In the genomic region with DNA sequence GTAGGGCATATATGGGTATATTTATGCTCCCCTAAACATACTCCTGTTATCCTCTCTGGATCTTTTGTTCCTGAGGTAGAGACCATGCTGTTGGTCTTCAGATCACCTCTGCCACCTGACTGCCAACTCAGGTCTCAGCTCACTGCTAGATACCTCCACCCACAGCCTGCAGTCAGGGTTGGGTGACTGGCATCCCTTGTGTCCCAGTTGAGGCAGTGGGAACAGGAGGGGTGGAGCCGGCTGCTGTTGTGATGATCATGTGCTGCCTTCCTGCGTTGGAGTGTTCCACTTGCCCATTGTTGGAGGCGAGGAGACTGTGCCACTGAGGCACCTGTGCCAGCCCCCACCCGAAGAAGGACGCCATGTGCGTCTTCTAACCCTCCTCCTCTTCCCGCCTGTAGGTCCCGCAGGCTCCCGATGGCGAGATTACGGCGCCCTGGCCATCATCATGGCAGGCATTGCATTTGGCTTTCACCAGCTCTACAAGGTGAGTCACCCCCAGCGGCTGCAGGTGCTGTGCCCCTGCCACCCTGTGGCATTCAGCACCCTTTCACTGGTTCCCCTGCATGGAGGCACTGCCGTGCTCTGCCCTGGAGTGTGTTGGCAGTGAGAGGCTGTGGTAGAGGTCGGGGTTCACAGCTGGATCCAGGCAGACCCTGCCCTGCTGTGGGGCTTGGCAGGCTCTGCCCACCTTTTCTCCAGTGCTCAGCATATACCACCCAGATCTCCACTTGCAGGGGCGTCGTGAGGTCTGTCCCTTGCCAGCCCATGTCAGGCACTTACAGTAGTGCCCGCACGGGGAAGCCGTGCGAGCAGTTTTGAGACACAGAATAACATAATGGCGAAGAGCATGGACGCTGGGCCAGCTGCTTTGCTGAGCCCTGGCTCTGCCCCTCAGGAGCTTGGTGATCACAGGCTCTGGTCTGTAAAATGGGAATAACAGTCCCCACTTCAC, we compare ENCODE assay signal across 1 cellular context.
TF ChIP-seq lines count a peak whose summit lies in the region.

No MANE protein-coding gene starts in this region.

TF ChIP-seq in H1, 55 proteins besides CTCF, POLR2A, EP300 and RAD21:
- no peak for TF ChIP-seq FOSL1 (IDR thresholded peaks at IDR 0.05; ENCODE audit: insufficient read depth, low read depth, low read length)
- TF ChIP-seq JUND (IDR thresholded peaks at IDR 0.05; ENCODE audit: low read length) = no peak
- TF ChIP-seq SIRT6 (IDR thresholded peaks at IDR 0.05; ENCODE audit: low read length) = no peak
- TF ChIP-seq SAP30 (IDR thresholded peaks at IDR 0.05; ENCODE audit: insufficient read depth, insufficient replicate concordance, low read length) = no peak
- no peak for TF ChIP-seq CBX8 (IDR thresholded peaks at IDR 0.05; ENCODE audit: borderline replicate concordance, low read depth, low read length)
- TF ChIP-seq, protein P1, sequence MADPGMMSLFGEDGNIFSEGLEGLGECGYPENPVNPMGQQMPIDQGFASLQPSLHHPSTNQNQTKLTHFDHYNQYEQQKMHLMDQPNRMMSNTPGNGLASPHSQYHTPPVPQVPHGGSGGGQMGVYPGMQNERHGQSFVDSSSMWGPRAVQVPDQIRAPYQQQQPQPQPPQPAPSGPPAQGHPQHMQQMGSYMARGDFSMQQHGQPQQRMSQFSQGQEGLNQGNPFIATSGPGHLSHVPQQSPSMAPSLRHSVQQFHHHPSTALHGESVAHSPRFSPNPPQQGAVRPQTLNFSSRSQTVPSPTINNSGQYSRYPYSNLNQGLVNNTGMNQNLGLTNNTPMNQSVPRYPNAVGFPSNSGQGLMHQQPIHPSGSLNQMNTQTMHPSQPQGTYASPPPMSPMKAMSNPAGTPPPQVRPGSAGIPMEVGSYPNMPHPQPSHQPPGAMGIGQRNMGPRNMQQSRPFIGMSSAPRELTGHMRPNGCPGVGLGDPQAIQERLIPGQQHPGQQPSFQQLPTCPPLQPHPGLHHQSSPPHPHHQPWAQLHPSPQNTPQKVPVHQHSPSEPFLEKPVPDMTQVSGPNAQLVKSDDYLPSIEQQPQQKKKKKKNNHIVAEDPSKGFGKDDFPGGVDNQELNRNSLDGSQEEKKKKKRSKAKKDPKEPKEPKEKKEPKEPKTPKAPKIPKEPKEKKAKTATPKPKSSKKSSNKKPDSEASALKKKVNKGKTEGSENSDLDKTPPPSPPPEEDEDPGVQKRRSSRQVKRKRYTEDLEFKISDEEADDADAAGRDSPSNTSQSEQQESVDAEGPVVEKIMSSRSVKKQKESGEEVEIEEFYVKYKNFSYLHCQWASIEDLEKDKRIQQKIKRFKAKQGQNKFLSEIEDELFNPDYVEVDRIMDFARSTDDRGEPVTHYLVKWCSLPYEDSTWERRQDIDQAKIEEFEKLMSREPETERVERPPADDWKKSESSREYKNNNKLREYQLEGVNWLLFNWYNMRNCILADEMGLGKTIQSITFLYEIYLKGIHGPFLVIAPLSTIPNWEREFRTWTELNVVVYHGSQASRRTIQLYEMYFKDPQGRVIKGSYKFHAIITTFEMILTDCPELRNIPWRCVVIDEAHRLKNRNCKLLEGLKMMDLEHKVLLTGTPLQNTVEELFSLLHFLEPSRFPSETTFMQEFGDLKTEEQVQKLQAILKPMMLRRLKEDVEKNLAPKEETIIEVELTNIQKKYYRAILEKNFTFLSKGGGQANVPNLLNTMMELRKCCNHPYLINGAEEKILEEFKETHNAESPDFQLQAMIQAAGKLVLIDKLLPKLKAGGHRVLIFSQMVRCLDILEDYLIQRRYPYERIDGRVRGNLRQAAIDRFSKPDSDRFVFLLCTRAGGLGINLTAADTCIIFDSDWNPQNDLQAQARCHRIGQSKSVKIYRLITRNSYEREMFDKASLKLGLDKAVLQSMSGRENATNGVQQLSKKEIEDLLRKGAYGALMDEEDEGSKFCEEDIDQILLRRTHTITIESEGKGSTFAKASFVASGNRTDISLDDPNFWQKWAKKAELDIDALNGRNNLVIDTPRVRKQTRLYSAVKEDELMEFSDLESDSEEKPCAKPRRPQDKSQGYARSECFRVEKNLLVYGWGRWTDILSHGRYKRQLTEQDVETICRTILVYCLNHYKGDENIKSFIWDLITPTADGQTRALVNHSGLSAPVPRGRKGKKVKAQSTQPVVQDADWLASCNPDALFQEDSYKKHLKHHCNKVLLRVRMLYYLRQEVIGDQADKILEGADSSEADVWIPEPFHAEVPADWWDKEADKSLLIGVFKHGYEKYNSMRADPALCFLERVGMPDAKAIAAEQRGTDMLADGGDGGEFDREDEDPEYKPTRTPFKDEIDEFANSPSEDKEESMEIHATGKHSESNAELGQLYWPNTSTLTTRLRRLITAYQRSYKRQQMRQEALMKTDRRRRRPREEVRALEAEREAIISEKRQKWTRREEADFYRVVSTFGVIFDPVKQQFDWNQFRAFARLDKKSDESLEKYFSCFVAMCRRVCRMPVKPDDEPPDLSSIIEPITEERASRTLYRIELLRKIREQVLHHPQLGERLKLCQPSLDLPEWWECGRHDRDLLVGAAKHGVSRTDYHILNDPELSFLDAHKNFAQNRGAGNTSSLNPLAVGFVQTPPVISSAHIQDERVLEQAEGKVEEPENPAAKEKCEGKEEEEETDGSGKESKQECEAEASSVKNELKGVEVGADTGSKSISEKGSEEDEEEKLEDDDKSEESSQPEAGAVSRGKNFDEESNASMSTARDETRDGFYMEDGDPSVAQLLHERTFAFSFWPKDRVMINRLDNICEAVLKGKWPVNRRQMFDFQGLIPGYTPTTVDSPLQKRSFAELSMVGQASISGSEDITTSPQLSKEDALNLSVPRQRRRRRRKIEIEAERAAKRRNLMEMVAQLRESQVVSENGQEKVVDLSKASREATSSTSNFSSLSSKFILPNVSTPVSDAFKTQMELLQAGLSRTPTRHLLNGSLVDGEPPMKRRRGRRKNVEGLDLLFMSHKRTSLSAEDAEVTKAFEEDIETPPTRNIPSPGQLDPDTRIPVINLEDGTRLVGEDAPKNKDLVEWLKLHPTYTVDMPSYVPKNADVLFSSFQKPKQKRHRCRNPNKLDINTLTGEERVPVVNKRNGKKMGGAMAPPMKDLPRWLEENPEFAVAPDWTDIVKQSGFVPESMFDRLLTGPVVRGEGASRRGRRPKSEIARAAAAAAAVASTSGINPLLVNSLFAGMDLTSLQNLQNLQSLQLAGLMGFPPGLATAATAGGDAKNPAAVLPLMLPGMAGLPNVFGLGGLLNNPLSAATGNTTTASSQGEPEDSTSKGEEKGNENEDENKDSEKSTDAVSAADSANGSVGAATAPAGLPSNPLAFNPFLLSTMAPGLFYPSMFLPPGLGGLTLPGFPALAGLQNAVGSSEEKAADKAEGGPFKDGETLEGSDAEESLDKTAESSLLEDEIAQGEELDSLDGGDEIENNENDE (IDR thresholded peaks at IDR 0.05; ENCODE audit: insufficient replicate concordance, low read length) = no peak
- no peak for TF ChIP-seq NANOG (IDR thresholded peaks at IDR 0.05; ENCODE audit: insufficient read depth, low read depth, low read length, poor library complexity, severe bottlenecking)
- no peak for TF ChIP-seq RXRA (IDR thresholded peaks at IDR 0.05; ENCODE audit: insufficient read depth, low read depth, low read length)
- no peak for TF ChIP-seq CBX5 (IDR thresholded peaks at IDR 0.05; ENCODE audit: low read depth, low read length)
- no peak for TF ChIP-seq YY1 (IDR thresholded peaks at IDR 0.05; ENCODE audit: low read depth, low read length)
- TF ChIP-seq, protein P2, sequence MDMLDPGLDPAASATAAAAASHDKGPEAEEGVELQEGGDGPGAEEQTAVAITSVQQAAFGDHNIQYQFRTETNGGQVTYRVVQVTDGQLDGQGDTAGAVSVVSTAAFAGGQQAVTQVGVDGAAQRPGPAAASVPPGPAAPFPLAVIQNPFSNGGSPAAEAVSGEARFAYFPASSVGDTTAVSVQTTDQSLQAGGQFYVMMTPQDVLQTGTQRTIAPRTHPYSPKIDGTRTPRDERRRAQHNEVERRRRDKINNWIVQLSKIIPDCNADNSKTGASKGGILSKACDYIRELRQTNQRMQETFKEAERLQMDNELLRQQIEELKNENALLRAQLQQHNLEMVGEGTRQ (IDR thresholded peaks at IDR 0.05; ENCODE audit: low read length) = no peak
- no peak for TF ChIP-seq RBBP5 (IDR thresholded peaks at IDR 0.05; ENCODE audit: borderline replicate concordance, low read depth, low read length)
- TF ChIP-seq TAF7 (optimal IDR thresholded peaks at IDR 0.05; ENCODE audit: borderline replicate concordance, low read depth, low read length) = no peak
